In the genomic region with DNA sequence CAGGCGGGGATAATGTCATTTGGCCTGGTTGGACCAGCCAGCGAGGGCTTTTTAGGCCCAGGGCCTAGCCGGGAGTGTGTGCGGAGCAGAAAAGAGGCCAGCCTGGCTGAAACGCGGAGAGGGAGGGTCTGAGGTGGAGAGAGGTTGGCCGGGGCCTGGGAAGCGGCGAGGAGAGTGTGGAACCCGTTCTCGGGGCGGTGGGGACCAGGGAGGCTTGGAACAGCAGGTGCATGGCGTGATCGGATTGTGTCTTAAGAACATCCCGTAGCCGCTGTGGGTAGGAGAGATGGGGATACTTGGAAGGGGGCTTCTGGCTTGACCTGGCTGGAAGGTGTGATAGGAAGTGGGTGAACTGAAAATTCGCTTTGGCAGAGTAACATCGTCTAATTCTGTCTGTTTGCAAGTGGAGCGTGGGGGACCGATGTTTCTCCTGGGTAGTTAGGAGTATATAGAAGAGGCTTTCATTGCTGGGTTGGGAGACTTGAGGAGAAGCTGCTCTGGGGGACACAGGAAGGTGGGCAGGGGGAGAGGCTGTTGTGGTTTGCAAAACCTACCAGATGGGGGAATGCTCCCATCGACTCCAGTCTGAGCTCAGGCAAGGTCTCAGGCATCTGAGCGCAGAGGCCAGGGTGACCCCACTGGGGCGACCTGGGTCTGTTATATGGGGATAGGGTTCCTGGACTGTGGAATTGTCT, we compare ENCODE assay signal across 8 cellular contexts. TPM values are rescaled to one million over a fixed set of nuclear protein-coding genes. Genes with fewer than 3 reads are reported as not detected.
DNase-seq lines count a peak whose midpoint lies in the region; ATAC-seq and TF ChIP-seq lines count a peak whose summit lies in the region.

No MANE protein-coding gene starts in this region.

- H3K79me2 ChIP-seq in OCI-LY3 (ENCODE audit: low read length) (peaks cover 42% of the 10 kb centered on the region), trophoblast cell (ENCODE audit: control insufficient read depth, insufficient read depth, low read length, poor library complexity) (peaks cover 12% of the 10 kb centered on the region)

- DNase-seq in NCI-H2171 treated with DMSO at 0.1 percent for 48 hours (lab: John Stamatoyannopoulos, UW) = peak; percentile 37
- DNase-seq in NCI-H2171 (lab: John Stamatoyannopoulos, UW) = no peak
- no peak for DNase-seq in esophagus squamous epithelium (lab: John Stamatoyannopoulos, UW)
- DNase-seq in trophoblast cell = no peak
- no peak for DNase-seq in foreskin keratinocyte
- DNase-seq in cerebellum (ENCODE audit: low spot score) = no peak

- peaks cover 27% of the 10 kb centered on the region for H4K20me1 ChIP-seq in OCI-LY3 (ENCODE audit: insufficient read depth, low read length)

- peak overlapping the region; percentile 2 for H4K91ac ChIP-seq in trophoblast cell (ENCODE audit: low read depth, low read length)

- peak overlapping the region; percentile 7 for H2BK120ac ChIP-seq in trophoblast cell (ENCODE audit: insufficient read depth, low read length, poor library complexity)

- H3K79me1 ChIP-seq in trophoblast cell (ENCODE audit: low read length) = peaks cover 10% of the 10 kb centered on the region

- H3K27me3 ChIP-seq in OCI-LY3 (ENCODE audit: low read depth, low read length) (no peaks in the 10 kb centered on the region), esophagus squamous epithelium (peaks cover 0 to 13% (median 0%) of the 10 kb centered on the region in 4 donors), trophoblast cell (ENCODE audit: insufficient read depth, low read length) (no peaks in the 10 kb centered on the region), foreskin keratinocyte (peaks cover 23% of the 10 kb centered on the region)

- H3K4me1 ChIP-seq in OCI-LY3 (ENCODE audit: low read length) (peaks cover 18% of the 10 kb centered on the region), esophagus squamous epithelium (peaks cover 20 to 66% (median 21%) of the 10 kb centered on the region in 3 donors), trophoblast cell (ENCODE audit: control insufficient read depth in 1 of 2, insufficient read depth in 2 of 2, low read length in 2 of 2) (peaks cover 14% of the 10 kb centered on the region in 2 experiments), foreskin keratinocyte (no peaks in the 10 kb centered on the region)

- no peak overlapping the region for H3K14ac ChIP-seq in trophoblast cell (ENCODE audit: low read length)

- H3K4me2 ChIP-seq in OCI-LY3 (ENCODE audit: low read length) (peak overlapping the region; percentile 92), trophoblast cell (ENCODE audit: low read length) (peak overlapping the region; percentile 54)

- H3K9ac ChIP-seq in OCI-LY3 (ENCODE audit: low read length) (peak overlapping the region; percentile 91), trophoblast cell (ENCODE audit: low read length) (no peak overlapping the region)

- H3K18ac ChIP-seq in trophoblast cell (ENCODE audit: low read length) = no peak overlapping the region

- no peak overlapping the region for H2AK5ac ChIP-seq in trophoblast cell (ENCODE audit: low read length)

- H3K27ac ChIP-seq in OCI-LY3 (ENCODE audit: low read length) (peak overlapping the region; percentile 64), esophagus squamous epithelium (peak overlapping the region; percentile 84 to 93 (median 90)), trophoblast cell (ENCODE audit: low read depth, low read length) (no peak overlapping the region), foreskin keratinocyte (no peak overlapping the region)

- TF ChIP-seq CTCF in OCI-LY3 (IDR thresholded peaks at IDR 0.05; ENCODE audit: low read depth, low read length) (no peak), esophagus squamous epithelium (IDR thresholded peaks at IDR 0.05) (no peak), foreskin keratinocyte (conservative IDR thresholded peaks at IDR 0.05) (no peak)

- H3K9me3 ChIP-seq in OCI-LY3 (ENCODE audit: insufficient read depth, low read length) = no peaks in the 10 kb centered on the region
- H3K9me3 ChIP-seq in esophagus squamous epithelium = no peaks in the 10 kb centered on the region
- no peaks in the 10 kb centered on the region for H3K9me3 ChIP-seq in trophoblast cell (ENCODE audit: insufficient read depth, low read depth, low read length)

- TF ChIP-seq POLR2A in esophagus squamous epithelium (IDR thresholded peaks at IDR 0.05) = no peak

- WGBS in esophagus squamous epithelium, 2 donors = 15 to 27% methylated on average over 15 to 19 of the region's 23 CpGs
- no CpG with 5 or more reads among the region's 23 CpGs for WGBS in trophoblast cell (ENCODE audit: extremely low coverage, insufficient coverage, insufficient read length)

- no peak overlapping the region for H2BK12ac ChIP-seq in trophoblast cell (ENCODE audit: low read length)

- peak overlapping the region; percentile 86 for H3K4me3 ChIP-seq in OCI-LY3 (ENCODE audit: low read length)
- peak overlapping the region; percentile 74 to 95 (median 78) for H3K4me3 ChIP-seq in esophagus squamous epithelium
- H3K4me3 ChIP-seq in trophoblast cell (ENCODE audit: low read depth, low read length) = peak overlapping the region; percentile 74

- H3K36me3 ChIP-seq in OCI-LY3 (replicated peaks; ENCODE audit: low read depth, low read length) (peaks cover 14% of the 10 kb centered on the region), esophagus squamous epithelium (peaks cover 0 to 26% (median 0%) of the 10 kb centered on the region in 3 donors), trophoblast cell (ENCODE audit: control insufficient read depth in 1 of 2, insufficient read depth in 2 of 2, low read length in 2 of 2) (no peaks in the 10 kb centered on the region)

- ATAC-seq in GM19328 (IDR thresholded peaks at IDR 0.05; ENCODE audit: unreplicated experiment) (no peak), foreskin keratinocyte (no peak)

- H2BK5ac ChIP-seq in trophoblast cell (ENCODE audit: low read depth, low read length, poor library complexity) = no peak overlapping the region

- peak overlapping the region; percentile 26; the same call in 1 of the 2 replicates for H2AFZ ChIP-seq in OCI-LY3 (ENCODE audit: low read depth, low read length)
- H2AFZ ChIP-seq in trophoblast cell (ENCODE audit: insufficient read depth, low read length, poor library complexity) = peak overlapping the region; percentile 61

- H4K12ac ChIP-seq in trophoblast cell (ENCODE audit: low read depth, low read length) = no peak overlapping the region

- H4K8ac ChIP-seq in trophoblast cell (ENCODE audit: low read depth, low read length) = peak overlapping the region; percentile 67

- peak overlapping the region; percentile 1 for H3K4ac ChIP-seq in trophoblast cell (ENCODE audit: low read depth, low read length)

- H3K23ac ChIP-seq in trophoblast cell (ENCODE audit: low read length) = no peak overlapping the region

- intact Hi-C loops in esophagus squamous epithelium (cut with DNase I) = no loop called here

RNA-seq across cellular contexts. Expression of gene CERS4, which starts 0.9 kb away (rescaled TPM):
- 100 to 1,000 TPM in 1 of 4 donors, 10 to 100 TPM in 3; 44.1 to 184 (median 89.1) TPM for total RNA-seq in esophagus squamous epithelium
- 11.5 and 13.1 TPM in 2 replicates for polyA plus RNA-seq in trophoblast cell (2013)
- total RNA-seq in foreskin keratinocyte = 5.2 and 9.9 TPM in 2 replicates
- polyA plus RNA-seq in foreskin keratinocyte = 5.5 and 9.8 TPM in 2 replicates
- 35.4 TPM for total RNA-seq in cerebellum

Comparison
In these comparisons a context has a peak if more than half of its experiments do, and no peak if none do; other contexts are left out.
1. H3K27ac ChIP-seq: peak in OCI-LY3 (single experiment) and esophagus squamous epithelium (4 of 4); none in trophoblast cell (single experiment) and foreskin keratinocyte (single experiment).
2. Peak in every context shown above with its lines, with median percentiles within 50 percentile points of each other: H3K4me3 ChIP-seq.